Comparison of ENCODE assay signal across 27 cellular contexts in the genomic region with DNA sequence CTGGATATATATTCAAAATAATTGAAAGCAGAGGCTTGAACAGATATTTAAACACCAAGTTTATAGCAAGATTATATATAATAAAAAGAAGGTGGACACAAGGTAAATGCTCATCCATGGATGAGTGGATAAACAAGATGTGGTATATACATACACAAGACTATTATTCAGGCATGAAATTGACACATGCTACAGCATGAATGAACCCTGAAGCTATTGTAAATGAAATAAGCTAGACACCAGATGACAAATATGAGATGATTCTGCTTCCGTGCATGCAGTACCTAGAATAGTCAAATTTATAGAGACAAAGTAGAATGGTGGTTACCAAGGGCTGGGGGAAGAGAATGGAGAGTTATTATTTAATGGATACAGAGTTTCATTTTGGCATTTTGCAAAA. TPM values are rescaled to one million over a fixed set of nuclear protein-coding genes. Genes with fewer than 3 reads are reported as not detected.
DNase-seq lines count a peak whose midpoint lies in the region; ATAC-seq, FAIRE-seq and TF ChIP-seq lines count a peak whose summit lies in the region.
"Had no signal": no experiment of that assay in that cellular context is flagged by ENCODE, and none has a peak within 500 bp of the region (broad histone marks: within the 10 kb centered on the region; RNA-seq: fewer than 3 reads in every experiment).

No MANE protein-coding gene starts in this region.

- no peaks in the 10 kb centered on the region for H3K27me3 ChIP-seq in bronchial epithelial cell (ENCODE audit: control insufficient read depth, insufficient read depth, low read length)
- H3K27me3 ChIP-seq in foreskin keratinocyte, result no peaks in the 10 kb centered on the region
- H3K27me3 ChIP-seq in CD8-positive, alpha-beta T cell (ENCODE audit: insufficient read depth, low read length), result no peaks in the 10 kb centered on the region
- H3K27me3 ChIP-seq: BE2C, BLaER1 had no signal

- BruUV-seq in OCI-LY7 (replicated peaks; lab: Mats Ljungman, UMichigan), result no TSS peak

- peaks cover 10% of the 10 kb centered on the region for H3K4me1 Mint-ChIP-seq in CD8-positive, alpha-beta T cell (ENCODE audit: low read depth)
- H3K4me1 Mint-ChIP-seq: CD14-positive monocyte had no signal

- no peaks in the 10 kb centered on the region for H3K9me2 ChIP-seq in OCI-LY7 (ENCODE audit: insufficient read depth, low read length)

- no peak overlapping the region for H3K4me2 ChIP-seq in OCI-LY7 (ENCODE audit: low read length)
- H3K4me2 ChIP-seq: BLaER1 had no signal

- ATAC-seq in foreskin keratinocyte, result peak; percentile 39
- no peak for ATAC-seq in CD8-positive, alpha-beta T cell
- ATAC-seq: GM12878 had no signal

- no peaks in the 10 kb centered on the region for H3K4me1 ChIP-seq in foreskin keratinocyte
- no peaks in the 10 kb centered on the region for H3K4me1 ChIP-seq in CD8-positive, alpha-beta T cell (ENCODE audit: insufficient read depth, low read length)
- H3K4me1 ChIP-seq in OCI-LY7 (ENCODE audit: insufficient read depth, low read length, poor library complexity, severe bottlenecking), result no peaks in the 10 kb centered on the region
- H3K4me1 ChIP-seq: BE2C had no signal

- CTCF ChIA-PET in CD8-positive, alpha-beta T cell (lab: Charles Lee), result no interaction called here
- CTCF ChIA-PET in OCI-LY7 (lab: Charles Lee; ENCODE audit: unreplicated experiment), result no interaction called here

- intact Hi-C loops in CD8-positive, alpha-beta T cell (cut with DNase I, micrococcal nuclease), result no loop called here
- intact Hi-C loops in OCI-LY7 (cut with micrococcal nuclease; ENCODE audit: unreplicated experiment), result no loop called here

- no peak overlapping the region for H3K4me3 Mint-ChIP-seq in CD8-positive, alpha-beta T cell
- H3K4me3 Mint-ChIP-seq: CD14-positive monocyte; CD4-positive, alpha-beta memory T cell; CD4-positive, CD25-positive, alpha-beta regulatory T cell had no signal

- DNase-seq in NCI-H2171 treated with DMSO at 0.1 percent for 48 hours (lab: John Stamatoyannopoulos, UW) (peak; percentile 66), NCI-H2171 (lab: John Stamatoyannopoulos, UW) (no peak), NCI-H1694 (lab: John Stamatoyannopoulos, UW) (peak; percentile 42), bronchial epithelial cell (ENCODE audit: low read depth) (peak; percentile 46), foreskin keratinocyte (peak; percentile 18 to 66), OCI-LY7 (ENCODE audit: low spot score) (no peak), GM19238 (ENCODE audit: insufficient read length, low spot score) (no peak)
- no peak for DNase-seq in CD8-positive, alpha-beta T cell
- DNase-seq: 8988T; ACHN; BE2C; C1 segment of cervical spinal cord; Caco-2; Calu3; CD4-positive, alpha-beta memory T cell; CD4-positive, CD25-positive, alpha-beta regulatory T cell; DMS79 treated with DMSO at 0.1 percent for 48 hours; EL; GDM1 had no signal

- H3K36me3 Mint-ChIP-seq in CD8-positive, alpha-beta T cell, result peaks cover 7% of the 10 kb centered on the region
- H3K36me3 Mint-ChIP-seq: CD4-positive, CD25-positive, alpha-beta regulatory T cell had no signal

- POLR2A ChIA-PET in CD8-positive, alpha-beta T cell (lab: Charles Lee), result interaction anchor here (1.7 kb wide), 1 partner anchor 27 kb away, joined by 3 read pairs; no protein-coding TSS in a partner anchor
- POLR2A ChIA-PET in OCI-LY7 (lab: Charles Lee), result no interaction called here

- TF ChIP-seq CTCF in bronchial epithelial cell (IDR thresholded peaks at IDR 0.05; ENCODE audit: insufficient read depth, low read length, severe bottlenecking), result no peak
- no peak for TF ChIP-seq CTCF in foreskin keratinocyte (conservative IDR thresholded peaks at IDR 0.05)
- no peak for TF ChIP-seq CTCF in CD8-positive, alpha-beta T cell (IDR thresholded peaks at IDR 0.05)
- no peak for TF ChIP-seq CTCF in OCI-LY7 (conservative IDR thresholded peaks at IDR 0.05; ENCODE audit: low read length)

- no peaks in the 10 kb centered on the region for H3K9me3 Mint-ChIP-seq in CD8-positive, alpha-beta T cell

- no peaks in the 10 kb centered on the region for H4K20me1 ChIP-seq in OCI-LY7 (ENCODE audit: insufficient read depth, low read length)
- H4K20me1 ChIP-seq: BLaER1 had no signal

- H3K79me2 ChIP-seq in OCI-LY7 (ENCODE audit: insufficient read depth, low read depth, low read length), result no peaks in the 10 kb centered on the region

- no peak overlapping the region for H3K27ac Mint-ChIP-seq in CD8-positive, alpha-beta T cell
- H3K27ac Mint-ChIP-seq: CD14-positive monocyte; CD4-positive, alpha-beta memory T cell had no signal

- no peaks in the 10 kb centered on the region for H3K27me3 Mint-ChIP-seq in CD8-positive, alpha-beta T cell (ENCODE audit: low read depth)
- H3K27me3 Mint-ChIP-seq: CD4-positive, alpha-beta memory T cell; CD4-positive, CD25-positive, alpha-beta regulatory T cell had no signal

- H2AFZ ChIP-seq in OCI-LY7 (ENCODE audit: low read length), result no peak overlapping the region

- H3K4me3 ChIP-seq in bronchial epithelial cell (ENCODE audit: low read depth, low read length) (no peak overlapping the region), OCI-LY7 (ENCODE audit: low read depth, low read length, poor library complexity, severe bottlenecking) (no peak overlapping the region)
- H3K4me3 ChIP-seq in CD8-positive, alpha-beta T cell (ENCODE audit: low read depth, low read length), result no peak overlapping the region
- H3K4me3 ChIP-seq: BLaER1, GM12878 had no signal

- H3K9me3 ChIP-seq in CD8-positive, alpha-beta T cell (ENCODE audit: low read length), result no peaks in the 10 kb centered on the region
- H3K9me3 ChIP-seq in OCI-LY7 (ENCODE audit: low read length), result no peaks in the 10 kb centered on the region
- H3K9me3 ChIP-seq: BE2C, Caco-2 had no signal

- no peak overlapping the region for H3K27ac ChIP-seq in foreskin keratinocyte
- no peak overlapping the region for H3K27ac ChIP-seq in CD8-positive, alpha-beta T cell (ENCODE audit: low read depth, low read length)
- H3K27ac ChIP-seq in OCI-LY7 (ENCODE audit: low read depth, low read length, poor library complexity, severe bottlenecking), result no peak overlapping the region
- H3K27ac ChIP-seq: BLaER1 had no signal

- H3K36me3 ChIP-seq in bronchial epithelial cell (ENCODE audit: control insufficient read depth, insufficient read depth, low read length) (no peaks in the 10 kb centered on the region), OCI-LY7 (ENCODE audit: insufficient read depth, low read length) (peaks cover 37% of the 10 kb centered on the region)
- H3K36me3 ChIP-seq in CD8-positive, alpha-beta T cell (ENCODE audit: insufficient read depth, low read length), result no peaks in the 10 kb centered on the region
- H3K36me3 ChIP-seq: BE2C had no signal

- no peak for FAIRE-seq in bronchial epithelial cell (lab: Jason Lieb, UNC)
- FAIRE-seq: A204.1, D721Med, GM12878, GM12892, GM18507, GM19239 had no signal

RNA-seq across cellular contexts. Expression of a gene that starts 43.3 kb away (rescaled TPM):
- 3.4 and 4.2 TPM in 2 replicates for total RNA-seq in bronchial epithelial cell
- 7.9 and 9.0 TPM in 2 replicates for total RNA-seq in foreskin keratinocyte
- 2.8 and 3.7 TPM in 2 replicates for polyA plus RNA-seq in foreskin keratinocyte
- 1 to 10 TPM; 4.6 to 5.9 TPM for total RNA-seq in CD8-positive, alpha-beta T cell
- 28.1 and 28.9 TPM in 2 replicates for total RNA-seq in OCI-LY7 (2014; rRNA removed; shearing (Covaris generic))
- total RNA-seq in OCI-LY7 (2022), result 21.5 and 25.1 TPM in 2 replicates

Comparison
In these comparisons a context has a peak if more than half of its experiments do, and no peak if none do; other contexts are left out.
1. DNase-seq: peak in NCI-H2171 treated with DMSO at 0.1 percent for 48 hours (single experiment), NCI-H1694 (single experiment), bronchial epithelial cell (single experiment) and foreskin keratinocyte (2 of 2); none in NCI-H2171 (single experiment), CD8-positive, alpha-beta T cell (0 of 7), OCI-LY7 (single experiment) and GM19238 (single experiment).